ENCODE assay signal across 9 cellular contexts in the genomic region with DNA sequence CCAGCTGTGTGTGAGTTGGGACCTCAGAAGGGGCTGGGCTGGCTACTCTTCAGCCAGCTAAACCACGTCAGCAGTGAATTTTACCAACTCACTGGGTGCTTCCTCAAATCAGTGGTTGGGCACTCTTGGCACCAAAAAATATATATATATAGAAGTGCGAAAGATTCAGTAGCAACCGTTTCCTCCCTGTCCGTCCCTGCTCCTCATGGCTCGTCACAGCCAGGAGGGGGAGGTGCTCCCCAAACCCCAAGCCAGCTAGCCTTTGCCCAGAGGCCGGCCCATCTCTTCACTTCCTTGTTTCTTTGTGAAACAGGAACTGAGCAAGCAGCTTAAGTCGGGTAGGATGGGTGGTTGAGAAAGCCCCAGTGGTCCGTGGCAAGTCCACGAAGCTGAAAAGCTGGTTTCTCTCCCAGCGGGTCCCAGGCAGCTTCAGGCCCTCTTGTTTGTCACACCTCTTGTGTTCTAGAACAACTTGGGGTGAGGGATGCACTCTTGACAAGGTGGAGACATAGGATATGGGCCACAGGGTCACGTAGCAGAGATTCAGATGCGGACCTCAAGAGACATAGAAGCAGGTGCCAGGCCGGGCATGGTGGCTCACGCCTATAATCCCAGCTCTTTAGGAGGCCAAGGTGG. TPM values are rescaled to one million over a fixed set of nuclear protein-coding genes. Genes with fewer than 3 reads are reported as not detected.
DNase-seq lines count a peak whose midpoint lies in the region; ATAC-seq and TF ChIP-seq lines count a peak whose summit lies in the region.
"Had no signal": no experiment of that assay in that cellular context is flagged by ENCODE, and none has a peak within 500 bp of the region (broad histone marks: within the 10 kb centered on the region; RNA-seq: fewer than 3 reads in every experiment).

No MANE protein-coding gene starts in this region.

- DNase-seq in activated CD4-positive, alpha-beta T cell treated with anti-CD3 and anti-CD28 coated beads, Interleukin-2, amount 10 ng/mL, durations not matched to agents 7 days and 5 days: peak; percentile 57
- DNase-seq in activated CD4-positive, alpha-beta T cell treated with anti-CD3 and anti-CD28 coated beads for 1 hour: no peak
- peak; percentile 72 for DNase-seq in SIG-M5 (lab: John Stamatoyannopoulos, UW)
- DNase-seq in cardiac septum (ENCODE audit: low spot score): peak; percentile 91
- DNase-seq in suprapubic skin (ENCODE audit: low spot score in 2 of 2): peak; percentile 78 to 80
- no peak for DNase-seq in NCI-H2029 (lab: John Stamatoyannopoulos, UW)
- no peak for DNase-seq in SK-N-DZ (ENCODE audit: low spot score)

- POLR2A ChIA-PET in activated CD4-positive, alpha-beta T cell treated with anti-CD3 and anti-CD28 coated beads, Interleukin-2, amount 10 ng/mL, durations not matched to agents 7 days and 5 days (lab: Charles Lee): no interaction called here

- CTCF ChIA-PET in activated CD4-positive, alpha-beta T cell treated with anti-CD3 and anti-CD28 coated beads, Interleukin-2, amount 10 ng/mL, durations not matched to agents 7 days and 5 days (lab: Charles Lee): interaction anchor here (1.0 to 2.4 kb wide), 11 partner anchors 8 to 258 kb away, joined by 3 to 13 read pairs (median 3); no protein-coding TSS in a partner anchor

- no peak overlapping the region for H3K4me3 Mint-ChIP-seq in activated CD4-positive, alpha-beta T cell treated with anti-CD3 and anti-CD28 coated beads, Interleukin-2, amount 10 ng/mL, durations not matched to agents 7 days and 5 days

- H3K4me3 ChIP-seq in suprapubic skin: no peak overlapping the region

- H3K36me3 ChIP-seq in suprapubic skin: no peaks in the 10 kb centered on the region

- ATAC-seq in HG02970 (IDR thresholded peaks at IDR 0.05; ENCODE audit: low FRiP score, unreplicated experiment): peak; percentile 44

- TF ChIP-seq POLR2A in suprapubic skin (IDR thresholded peaks at IDR 0.05): no peak

- WGBS in suprapubic skin: 76% methylated on average over 14 of the region's 14 CpGs

- H3K27ac Mint-ChIP-seq in activated CD4-positive, alpha-beta T cell treated with anti-CD3 and anti-CD28 coated beads, Interleukin-2, amount 10 ng/mL, durations not matched to agents 7 days and 5 days: peak overlapping the region; percentile 93

- H3K9me3 ChIP-seq in suprapubic skin: no peaks in the 10 kb centered on the region

- H3K27me3 ChIP-seq in suprapubic skin: no peaks in the 10 kb centered on the region

- H3K4me1 Mint-ChIP-seq in activated CD4-positive, alpha-beta T cell treated with anti-CD3 and anti-CD28 coated beads, Interleukin-2, amount 10 ng/mL, durations not matched to agents 7 days and 5 days: peaks cover 85% of the 10 kb centered on the region

- no peak for TF ChIP-seq EP300 in suprapubic skin (IDR thresholded peaks at IDR 0.05)

- H3K27ac ChIP-seq in suprapubic skin: no peak overlapping the region

- intact Hi-C loops in cardiac septum (cut with DNase I): no loop called here

- TF ChIP-seq CTCF in suprapubic skin (IDR thresholded peaks at IDR 0.05): no peak

- peaks cover 2% of the 10 kb centered on the region for H3K36me3 Mint-ChIP-seq in activated CD4-positive, alpha-beta T cell treated with anti-CD3 and anti-CD28 coated beads, Interleukin-2, amount 10 ng/mL, durations not matched to agents 7 days and 5 days (ENCODE audit: low read depth)

- H3K27me3 Mint-ChIP-seq in activated CD4-positive, alpha-beta T cell treated with anti-CD3 and anti-CD28 coated beads, Interleukin-2, amount 10 ng/mL, durations not matched to agents 7 days and 5 days: no peaks in the 10 kb centered on the region

- no peaks in the 10 kb centered on the region for H3K9me3 Mint-ChIP-seq in activated CD4-positive, alpha-beta T cell treated with anti-CD3 and anti-CD28 coated beads, Interleukin-2, amount 10 ng/mL, durations not matched to agents 7 days and 5 days

- no peaks in the 10 kb centered on the region for H3K4me1 ChIP-seq in suprapubic skin

RNA-seq across cellular contexts. Expression of a gene that starts 6.8 kb away (rescaled TPM):
- total RNA-seq in activated CD4-positive, alpha-beta T cell treated with anti-CD3 and anti-CD28 coated beads, Interleukin-2, amount 10 ng/mL, durations not matched to agents 7 days and 5 days: 100 to 1,000 TPM; 254 to 264 TPM
- 3.8 TPM for total RNA-seq in cardiac septum
- 1 to 10 TPM in 3 of 4 donors, under 1 TPM in 1; 0.34 to 3.3 (median 1.7) TPM for total RNA-seq in suprapubic skin
- polyA plus RNA-seq in SK-N-DZ (2014; cell fraction: cytosol; rRNA removed): not detected in 2 replicates
- polyA plus RNA-seq in SK-N-DZ (2014; cell fraction: nucleus; rRNA removed): not detected in 2 replicates
- total RNA-seq: fibroblast of villous mesenchyme had no signal

RNA-seq across cellular contexts. Expression of a gene that starts 34.1 kb away (rescaled TPM):
- 1 to 10 TPM; 1.1 to 1.3 TPM for total RNA-seq in activated CD4-positive, alpha-beta T cell treated with anti-CD3 and anti-CD28 coated beads, Interleukin-2, amount 10 ng/mL, durations not matched to agents 7 days and 5 days
- total RNA-seq in cardiac septum (0.22 TPM), suprapubic skin (1 to 10 TPM in 3 of 4 donors, under 1 TPM in 1; 0.83 to 6.1 (median 2.4) TPM)
- 0.02 and 1.1 TPM in 2 replicates for polyA plus RNA-seq in SK-N-DZ (2014; cell fraction: cytosol; rRNA removed)
- not detected in 2 replicates for polyA plus RNA-seq in SK-N-DZ (2014; cell fraction: nucleus; rRNA removed)
- total RNA-seq: fibroblast of villous mesenchyme had no signal

Comparison
In these comparisons a context has a peak if more than half of its experiments do, and no peak if none do; other contexts are left out.
1. DNase-seq: peak in activated CD4-positive, alpha-beta T cell treated with anti-CD3 and anti-CD28 coated beads, Interleukin-2, amount 10 ng/mL, durations not matched to agents 7 days and 5 days (single experiment), SIG-M5 (single experiment), cardiac septum (single experiment) and suprapubic skin (2 of 2); none in activated CD4-positive, alpha-beta T cell treated with anti-CD3 and anti-CD28 coated beads for 1 hour (single experiment), NCI-H2029 (single experiment) and SK-N-DZ (single experiment).
2. RNA of a gene that starts 6.8 kb away (total RNA-seq): 254 to 264 TPM in activated CD4-positive, alpha-beta T cell treated with anti-CD3 and anti-CD28 coated beads, Interleukin-2, amount 10 ng/mL, durations not matched to agents 7 days and 5 days; 3.8 TPM in cardiac septum (single experiment) and 0.34 to 3.3 TPM in suprapubic skin; every median in the first group is over 10 times any median in the second.